In the genomic region with DNA sequence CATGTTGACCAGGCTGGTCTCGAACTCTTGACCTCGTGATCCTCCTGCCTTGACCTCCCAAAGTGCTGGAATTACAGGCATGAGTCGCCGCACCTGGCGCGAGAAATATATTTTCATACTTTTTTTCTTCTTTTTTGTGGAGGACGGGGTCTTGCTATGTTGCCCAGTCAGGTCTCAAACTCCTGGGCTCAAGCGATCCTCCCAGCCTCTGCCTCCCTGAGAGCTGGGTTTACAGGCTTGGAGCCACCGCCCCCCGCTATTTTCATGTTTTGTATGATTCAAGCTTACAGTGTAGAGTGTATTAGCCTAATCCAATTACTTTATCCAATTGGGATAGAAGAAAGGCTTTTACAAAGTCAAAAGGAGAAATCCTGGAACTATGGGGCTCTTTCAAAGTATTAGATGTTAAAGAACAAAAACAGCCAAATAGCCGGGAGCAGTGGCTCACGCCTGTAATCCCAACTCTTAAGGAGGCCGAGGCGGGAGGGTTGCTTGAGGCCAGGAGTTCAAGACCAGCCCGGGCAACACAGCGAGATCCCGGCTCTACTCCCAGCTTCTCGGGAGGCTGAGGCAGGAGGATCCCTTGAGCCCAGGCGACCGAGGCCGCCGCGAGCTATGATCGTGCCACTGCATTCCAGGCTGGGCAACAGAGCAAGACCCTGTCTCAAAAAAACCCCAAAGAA, we compare ENCODE assay signal across 9 cellular contexts. TPM values are rescaled to one million over a fixed set of nuclear protein-coding genes. Genes with fewer than 3 reads are reported as not detected.
DNase-seq lines count a peak whose midpoint lies in the region; ATAC-seq, FAIRE-seq and TF ChIP-seq lines count a peak whose summit lies in the region.
"Had no signal": no experiment of that assay in that cellular context is flagged by ENCODE, and none has a peak within 500 bp of the region (broad histone marks: within the 10 kb centered on the region; RNA-seq: fewer than 3 reads in every experiment).

No MANE protein-coding gene starts in this region.

- no peak overlapping the region for H3K4me3 ChIP-seq in astrocyte (ENCODE audit: insufficient read depth, low read depth, low read length)
- H3K4me3 ChIP-seq in mesodermal cell (ENCODE audit: extremely low read depth, insufficient read depth, low read length, poor library complexity, severe bottlenecking) = peak overlapping the region; percentile 77
- peak overlapping the region in 1 of 2 donors; percentile 68 for H3K4me3 ChIP-seq in tibial artery

- TF ChIP-seq CTCF in astrocyte (IDR thresholded peaks at IDR 0.05; ENCODE audit: insufficient read depth, low read depth, low read length) (no peak), tibial artery (IDR thresholded peaks at IDR 0.05) (no peak)

- intact Hi-C loops in tibial artery (cut with DNase I; ENCODE audit: low total_unique reads) = loop anchor here (10.0 kb wide), 1 partner anchor 164 kb away; no protein-coding TSS in a partner anchor

- H3K27ac ChIP-seq in astrocyte (ENCODE audit: low read depth, low read length) (peak overlapping the region; percentile 86), mesodermal cell (ENCODE audit: low read depth, low read length, severe bottlenecking) (peak overlapping the region; percentile 89), tibial artery (peak overlapping the region; percentile 94 to 99)

- CTCF ChIA-PET in activated CD8-positive, alpha-beta memory T cell treated with anti-CD3 and anti-CD28 coated beads, Interleukin-2, amount 10 ng/mL, durations not matched to agents 7 days and 5 days (lab: Charles Lee) = no interaction called here

- no peak for ATAC-seq in activated CD8-positive, alpha-beta memory T cell treated with anti-CD3 and anti-CD28 coated beads, Interleukin-2, amount 10 ng/mL, durations not matched to agents 7 days and 5 days
- ATAC-seq in GM18517 (IDR thresholded peaks at IDR 0.05; ENCODE audit: unreplicated experiment) = no peak

- no peak for FAIRE-seq in astrocyte (lab: Jason Lieb, UNC)
- FAIRE-seq: colon had no signal

- peaks cover 2% of the 10 kb centered on the region for H3K36me3 Mint-ChIP-seq in activated CD8-positive, alpha-beta memory T cell treated with anti-CD3 and anti-CD28 coated beads, Interleukin-2, amount 10 ng/mL, durations not matched to agents 7 days and 5 days
- peaks cover 8% of the 10 kb centered on the region for H3K36me3 Mint-ChIP-seq in astrocyte (ENCODE audit: low read depth, unreplicated experiment)

- H4K20me1 ChIP-seq in astrocyte (ENCODE audit: insufficient read depth, low read length) = peaks cover 31% of the 10 kb centered on the region

- no peak overlapping the region for H2AFZ ChIP-seq in astrocyte (ENCODE audit: low read depth, low read length)

- H3K9me3 Mint-ChIP-seq in activated CD8-positive, alpha-beta memory T cell treated with anti-CD3 and anti-CD28 coated beads, Interleukin-2, amount 10 ng/mL, durations not matched to agents 7 days and 5 days (ENCODE audit: low read depth) = no peaks in the 10 kb centered on the region
- no peaks in the 10 kb centered on the region for H3K9me3 Mint-ChIP-seq in astrocyte (ENCODE audit: unreplicated experiment)

- peak overlapping the region; percentile 81 for H3K4me3 Mint-ChIP-seq in activated CD8-positive, alpha-beta memory T cell treated with anti-CD3 and anti-CD28 coated beads, Interleukin-2, amount 10 ng/mL, durations not matched to agents 7 days and 5 days
- peak overlapping the region; percentile 85 for H3K4me3 Mint-ChIP-seq in astrocyte (ENCODE audit: unreplicated experiment)

- H3K4me1 ChIP-seq in astrocyte (ENCODE audit: insufficient read depth, low read length) = peaks cover 18% of the 10 kb centered on the region
- peaks cover 11% of the 10 kb centered on the region for H3K4me1 ChIP-seq in mesodermal cell (ENCODE audit: control insufficient read depth, insufficient read depth, low read length, poor library complexity, severe bottlenecking)
- peaks cover 0 to 50% (median 31%) of the 10 kb centered on the region in 4 donors for H3K4me1 ChIP-seq in tibial artery

- H3K36me3 ChIP-seq in astrocyte (ENCODE audit: insufficient read depth, low read length) (no peaks in the 10 kb centered on the region), mesodermal cell (ENCODE audit: control insufficient read depth, insufficient read depth, low read length) (peaks cover 8% of the 10 kb centered on the region), tibial artery (no peaks in the 10 kb centered on the region)

- 95 to 96% methylated on average over 21 to 22 of the region's 24 CpGs for WGBS in mesodermal cell (ENCODE audit: insufficient coverage in 2 of 2), 2 experiments

- peak overlapping the region; percentile 89 for H3K9ac ChIP-seq in astrocyte (ENCODE audit: low read length)

- H3K4me1 Mint-ChIP-seq in activated CD8-positive, alpha-beta memory T cell treated with anti-CD3 and anti-CD28 coated beads, Interleukin-2, amount 10 ng/mL, durations not matched to agents 7 days and 5 days = peaks cover 58% of the 10 kb centered on the region
- H3K4me1 Mint-ChIP-seq in astrocyte (ENCODE audit: low read depth, unreplicated experiment) = peaks cover 20% of the 10 kb centered on the region

- no peaks in the 10 kb centered on the region for H3K27me3 Mint-ChIP-seq in activated CD8-positive, alpha-beta memory T cell treated with anti-CD3 and anti-CD28 coated beads, Interleukin-2, amount 10 ng/mL, durations not matched to agents 7 days and 5 days
- no peaks in the 10 kb centered on the region for H3K27me3 Mint-ChIP-seq in astrocyte (ENCODE audit: low read depth, unreplicated experiment)

- no peak for DNase-seq in activated CD8-positive, alpha-beta memory T cell treated with anti-CD3 and anti-CD28 coated beads, Interleukin-2, amount 10 ng/mL, durations not matched to agents 7 days and 5 days
- no peak for DNase-seq in activated CD8-positive, alpha-beta memory T cell treated with anti-CD3 and anti-CD28 coated beads, Interleukin-2, amount 50 U/mL, for 4 hours
- no peak for DNase-seq in astrocyte (ENCODE audit: low read depth)
- peak in 1 of 2 donors; percentile 68 for DNase-seq in tibial artery
- no peak for DNase-seq in NCI-H2196 treated with DMSO at 0.1 percent for 48 hours (lab: John Stamatoyannopoulos, UW; ENCODE audit: unreplicated experiment)
- no peak for DNase-seq in NCI-H748 (lab: John Stamatoyannopoulos, UW; ENCODE audit: unreplicated experiment)

- peak overlapping the region; percentile 95 for H3K27ac Mint-ChIP-seq in activated CD8-positive, alpha-beta memory T cell treated with anti-CD3 and anti-CD28 coated beads, Interleukin-2, amount 10 ng/mL, durations not matched to agents 7 days and 5 days
- H3K27ac Mint-ChIP-seq in astrocyte (ENCODE audit: unreplicated experiment) = peak overlapping the region; percentile 99

- H3K27me3 ChIP-seq in astrocyte (ENCODE audit: insufficient read depth, low read length) (no peaks in the 10 kb centered on the region), tibial artery (no peaks in the 10 kb centered on the region)

- H3K79me2 ChIP-seq in astrocyte (ENCODE audit: insufficient read depth, low read length) = peaks cover 33% of the 10 kb centered on the region

- H3K4me2 ChIP-seq in astrocyte (ENCODE audit: low read length) = peak overlapping the region; percentile 87

- H3K9me3 ChIP-seq in astrocyte (ENCODE audit: insufficient read depth, low read depth, low read length) = no peaks in the 10 kb centered on the region
- H3K9me3 ChIP-seq in mesodermal cell (ENCODE audit: control insufficient read depth, low read length) = no peaks in the 10 kb centered on the region
- H3K9me3 ChIP-seq in tibial artery = no peaks in the 10 kb centered on the region

RNA-seq across cellular contexts. Expression of gene MAP1LC3B, which starts 1.4 kb away (rescaled TPM):
- 10 to 100 TPM; 45.4 to 50.8 TPM for total RNA-seq in activated CD8-positive, alpha-beta memory T cell treated with anti-CD3 and anti-CD28 coated beads, Interleukin-2, amount 10 ng/mL, durations not matched to agents 7 days and 5 days
- 206 and 221 TPM in 2 replicates for total RNA-seq in astrocyte
- 114 TPM for polyA plus RNA-seq in mesodermal cell (2013, experiment 1 of 2)
- polyA plus RNA-seq in mesodermal cell (2013, experiment 2 of 2) = 115 TPM

RNA-seq across cellular contexts. Expression of gene FBXO31, which starts 7.2 kb away (rescaled TPM):
- total RNA-seq in activated CD8-positive, alpha-beta memory T cell treated with anti-CD3 and anti-CD28 coated beads, Interleukin-2, amount 10 ng/mL, durations not matched to agents 7 days and 5 days = 10 to 100 TPM; 38.8 TPM
- total RNA-seq in astrocyte = 33.4 and 34.9 TPM in 2 replicates
- 14.8 TPM for polyA plus RNA-seq in mesodermal cell (2013, experiment 1 of 2)
- 11.5 TPM for polyA plus RNA-seq in mesodermal cell (2013, experiment 2 of 2)
